12 cellular contexts compared by ENCODE assay signal in genomic region chr2:206031162-206031784, GRCh38. TPM values are rescaled to one million over a fixed set of nuclear protein-coding genes. Genes with fewer than 3 reads are reported as not detected.
DNase-seq lines count a peak whose midpoint lies in the region; ATAC-seq and TF ChIP-seq lines count a peak whose summit lies in the region.
"Had no signal": no experiment of that assay in that cellular context is flagged by ENCODE, and none has a peak within 500 bp of the region (broad histone marks: within the 10 kb centered on the region; RNA-seq: fewer than 3 reads in every experiment).

No MANE protein-coding gene starts in this region.

- POLR2A ChIA-PET in activated CD4-positive, alpha-beta memory T cell treated with anti-CD3 and anti-CD28 coated beads for 36 hours (lab: Charles Lee): interaction anchor here (0.6 to 1.0 kb wide), 3 partner anchors 55 to 654 kb away, joined by 3 to 10 read pairs (median 5); partner anchors contain the start of gene INO80D

- no peaks in the 10 kb centered on the region for H3K27me3 ChIP-seq in heart right ventricle
- no peaks in the 10 kb centered on the region for H3K27me3 ChIP-seq in right atrium auricular region
- H3K27me3 ChIP-seq: BLaER1 treated with 17β-estradiol and CSF1 and Interleukin-3, amounts not matched to agents 10 nM and 100 nM had no signal

- H3K4me3 ChIP-seq in heart right ventricle: no peak overlapping the region
- H3K4me3 ChIP-seq in right atrium auricular region: no peak overlapping the region
- H3K4me3 ChIP-seq: BLaER1 treated with 17β-estradiol and CSF1 and Interleukin-3, amounts not matched to agents 10 nM and 100 nM had no signal

- peaks cover 60% of the 10 kb centered on the region for H3K36me3 Mint-ChIP-seq in activated CD4-positive, alpha-beta memory T cell treated with anti-CD3 and anti-CD28 coated beads for 36 hours

- TF ChIP-seq CTCF in heart right ventricle (IDR thresholded peaks at IDR 0.05): no peak
- no peak for TF ChIP-seq CTCF in right atrium auricular region (IDR thresholded peaks at IDR 0.05)

- peaks cover 0 to 20% (median 0%) of the 10 kb centered on the region in 9 donors for H3K4me1 ChIP-seq in heart right ventricle
- H3K4me1 ChIP-seq in right atrium auricular region: no peaks in the 10 kb centered on the region

- 87 to 88% methylated on average over 11 of the region's 11 CpGs for WGBS in heart right ventricle, 2 donors

- CTCF ChIA-PET in activated CD4-positive, alpha-beta memory T cell treated with anti-CD3 and anti-CD28 coated beads for 36 hours (lab: Charles Lee): interaction anchor here (0.7 kb wide), 1 partner anchor 65 kb away, joined by 3 read pairs; no protein-coding TSS in a partner anchor

- peaks cover 20 to 46% of the 10 kb centered on the region in 2 donors for H3K9me3 Mint-ChIP-seq in stimulated activated naive CD8-positive, alpha-beta T cell treated with anti-CD3 and anti-CD28 coated beads, Interleukin-15, amount 100 ng/mL, for 72 hours
- peaks cover 14% of the 10 kb centered on the region for H3K9me3 Mint-ChIP-seq in activated CD4-positive, alpha-beta memory T cell treated with anti-CD3 and anti-CD28 coated beads for 36 hours

- peaks cover 60% of the 10 kb centered on the region for H3K4me1 Mint-ChIP-seq in stimulated activated naive CD8-positive, alpha-beta T cell treated with anti-CD3 and anti-CD28 coated beads, Interleukin-15, amount 100 ng/mL, for 72 hours
- H3K4me1 Mint-ChIP-seq in activated CD4-positive, alpha-beta memory T cell treated with anti-CD3 and anti-CD28 coated beads for 36 hours (ENCODE audit: low read depth): peaks cover 61% of the 10 kb centered on the region

- ATAC-seq in heart right ventricle (peak in 5 of 8 donors; percentile 26 to 79 (median 39)), HG03045 (IDR thresholded peaks at IDR 0.05; ENCODE audit: unreplicated experiment) (peak; percentile 43), sciatic nerve (no peak)
- peak; percentile 95 for ATAC-seq in stimulated activated naive CD8-positive, alpha-beta T cell treated with anti-CD3 and anti-CD28 coated beads, Interleukin-15, amount 100 ng/mL, for 72 hours

- peaks cover 0 to 64% (median 4%) of the 10 kb centered on the region in 9 donors for H3K36me3 ChIP-seq in heart right ventricle
- peaks cover 13% of the 10 kb centered on the region for H3K36me3 ChIP-seq in right atrium auricular region

- peak overlapping the region in 1 of 2 donors; percentile 86 for H3K27ac Mint-ChIP-seq in stimulated activated naive CD8-positive, alpha-beta T cell treated with anti-CD3 and anti-CD28 coated beads, Interleukin-15, amount 100 ng/mL, for 72 hours
- H3K27ac Mint-ChIP-seq in activated CD4-positive, alpha-beta memory T cell treated with anti-CD3 and anti-CD28 coated beads for 36 hours: no peak overlapping the region
- H3K27ac Mint-ChIP-seq: T-helper 1 cell treated with Interleukin-12 subunit alpha and Interleukin-12 subunit beta and Interleukin-4 antibody, amounts not matched to agents 30 μg/mL and 1 μg/mL, for 36 hours had no signal

- peak overlapping the region; percentile 64 to 66 for H3K4me3 Mint-ChIP-seq in stimulated activated naive CD8-positive, alpha-beta T cell treated with anti-CD3 and anti-CD28 coated beads, Interleukin-15, amount 100 ng/mL, for 72 hours
- H3K4me3 Mint-ChIP-seq in activated CD4-positive, alpha-beta memory T cell treated with anti-CD3 and anti-CD28 coated beads for 36 hours: no peak overlapping the region
- H3K4me3 Mint-ChIP-seq: T-helper 1 cell treated with Interleukin-12 subunit alpha and Interleukin-12 subunit beta and Interleukin-4 antibody, amounts not matched to agents 30 μg/mL and 1 μg/mL, for 36 hours had no signal

- H3K27me3 Mint-ChIP-seq in stimulated activated naive CD8-positive, alpha-beta T cell treated with anti-CD3 and anti-CD28 coated beads, Interleukin-15, amount 100 ng/mL, for 72 hours: no peaks in the 10 kb centered on the region
- no peaks in the 10 kb centered on the region for H3K27me3 Mint-ChIP-seq in activated CD4-positive, alpha-beta memory T cell treated with anti-CD3 and anti-CD28 coated beads for 36 hours

- H3K27ac ChIP-seq in heart right ventricle (no peak overlapping the region), right atrium auricular region (no peak overlapping the region)

- DNase-seq in heart right ventricle (no peak), right atrium auricular region (ENCODE audit: low spot score) (no peak), sciatic nerve (ENCODE audit: low spot score) (no peak), GM19240 (ENCODE audit: insufficient read length, low spot score) (no peak)
- DNase-seq in activated T-cell treated with anti-CD3 and anti-CD28 coated beads, Interleukin-2, amount 50 U/mL, for 48 hours: peak; percentile 28 to 37
- DNase-seq in stimulated activated naive CD8-positive, alpha-beta T cell treated with anti-CD3 and anti-CD28 coated beads, Interleukin-15, amount 100 ng/mL, for 72 hours: no peak
- DNase-seq in activated CD4-positive, alpha-beta memory T cell treated with anti-CD3 and anti-CD28 coated beads for 36 hours: no peak
- DNase-seq: amniotic stem cell, NCI-H1092 treated with DMSO at 0.1 percent for 48 hours had no signal

- peaks cover 0 to 17% (median 0%) of the 10 kb centered on the region in 11 donors for H3K9me3 ChIP-seq in heart right ventricle
- no peaks in the 10 kb centered on the region for H3K9me3 ChIP-seq in right atrium auricular region

- intact Hi-C loops in heart right ventricle (cut with DNase I) (no loop called here), sciatic nerve (cut with DNase I) (no loop called here)
- intact Hi-C loops in activated CD4-positive, alpha-beta memory T cell treated with anti-CD3 and anti-CD28 coated beads for 36 hours (cut with micrococcal nuclease): loop anchor here (1.0 to 10.0 kb wide), 2 partner anchors 55 to 244 kb away; partner anchors contain the start of genes INO80D and ZDBF2

RNA-seq across cellular contexts. Expression of gene INO80D, which starts 54.7 kb away (rescaled TPM):
- total RNA-seq in heart right ventricle: 10 to 100 TPM; 12.5 to 26.3 (median 16.4) TPM
- polyA plus RNA-seq in heart right ventricle: 1 to 10 TPM; 1.1 to 3.7 TPM
- total RNA-seq in right atrium auricular region: 10 to 100 TPM; 10.2 to 12.9 TPM
- 36.3 TPM for total RNA-seq in sciatic nerve
- 10 to 100 TPM; 14.5 to 15.3 TPM for total RNA-seq in activated CD4-positive, alpha-beta memory T cell treated with anti-CD3 and anti-CD28 coated beads for 36 hours

Comparison
In these comparisons a context has a peak if more than half of its experiments do, and no peak if none do; other contexts are left out.
1. DNase-seq: peak in activated T-cell treated with anti-CD3 and anti-CD28 coated beads, Interleukin-2, amount 50 U/mL, for 48 hours (2 of 2); none in heart right ventricle (0 of 2), right atrium auricular region (single experiment), stimulated activated naive CD8-positive, alpha-beta T cell treated with anti-CD3 and anti-CD28 coated beads, Interleukin-15, amount 100 ng/mL, for 72 hours (0 of 2), sciatic nerve (single experiment), GM19240 (single experiment) and activated CD4-positive, alpha-beta memory T cell treated with anti-CD3 and anti-CD28 coated beads for 36 hours (single experiment).